In the genomic region with DNA sequence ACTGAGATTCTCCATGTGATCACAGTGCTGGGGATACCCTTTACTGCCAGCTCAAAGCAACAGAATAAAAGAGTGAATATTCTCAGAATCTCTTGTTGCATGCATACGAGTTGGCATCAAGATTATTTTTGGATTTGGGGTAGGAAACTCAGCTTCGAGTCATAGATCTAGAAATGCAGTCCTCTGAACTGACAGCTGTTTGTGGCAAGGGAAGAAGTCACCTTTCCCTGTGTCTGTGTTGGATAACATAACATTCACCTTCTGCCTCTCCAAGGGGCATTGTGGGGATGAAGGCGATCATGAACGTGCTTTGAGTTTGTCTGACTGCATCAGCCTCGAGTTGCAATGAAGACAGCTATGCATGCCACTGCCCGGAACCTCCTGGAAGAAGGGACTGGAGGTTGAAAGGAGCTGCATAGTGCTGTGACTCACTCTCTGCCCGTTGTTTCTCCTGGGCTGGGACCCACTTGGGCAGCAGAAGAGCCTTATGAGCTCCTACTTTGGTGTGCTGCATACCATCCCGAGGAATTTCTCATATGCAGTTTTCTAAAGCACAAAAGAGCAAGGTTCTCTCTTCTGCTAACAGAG, we compare ENCODE assay signal across 8 cellular contexts.
DNase-seq lines count a peak whose midpoint lies in the region; ATAC-seq, FAIRE-seq and TF ChIP-seq lines count a peak whose summit lies in the region.

No MANE protein-coding gene starts in this region.

- H3K36me3 ChIP-seq in BE2C, result no peaks in the 10 kb centered on the region

- no peak for DNase-seq in A549 (ENCODE audit: low read depth in 1 of 2, low spot score in 1 of 2)
- DNase-seq in HS-5 (ENCODE audit: low read depth), result peak; percentile 36
- peak in 1 of 2 donors; percentile 32 for DNase-seq in activated naive CD4-positive, alpha-beta T cell treated with anti-CD3 and anti-CD28 coated beads, Interleukin-2, amount 50 U/mL, for 72 hours (ENCODE audit: low spot score in 2 of 2)
- peak; percentile 70 for DNase-seq in kidney tubule cell (ENCODE audit: low spot score)
- no peak for DNase-seq in NCI-H345 (lab: John Stamatoyannopoulos, UW)
- no peak for DNase-seq in GM13977 (ENCODE audit: low spot score)
- DNase-seq in BE2C, result no peak

- no peaks in the 10 kb centered on the region for H3K27me3 ChIP-seq in BE2C

- CTCF ChIA-PET in A549 (lab: Yijun Ruan, JAX), result interaction anchor here (1.0 to 4.6 kb wide), 7 partner anchors 10 to 824 kb away, joined by 3 to 21 read pairs (median 7); a partner anchor contains a TSS

- H3K4me2 ChIP-seq in A549, result peak overlapping the region; percentile 57

- H3K9me3 Mint-ChIP-seq in activated naive CD4-positive, alpha-beta T cell treated with anti-CD3 and anti-CD28 coated beads, Interleukin-2, amount 50 U/mL, for 72 hours, result peaks cover 0 to 4% of the 10 kb centered on the region in 2 donors

- POLR2A ChIA-PET in A549 (lab: Yijun Ruan, JAX), result interaction anchor here (0.6 kb wide), 1 partner anchor 397 kb away, joined by 7 read pairs; no protein-coding TSS in a partner anchor

- no peak for TF ChIP-seq RAD21 in A549 (conservative IDR thresholded peaks at IDR 0.05 in 1 of 2, IDR thresholded peaks at IDR 0.05 in 1 of 2)

- TF ChIP-seq POLR2A in A549 (IDR thresholded peaks at IDR 0.05; ENCODE audit: low read length), result no peak

- H3K4me3 ChIP-seq in A549 (no peak overlapping the region), BE2C (ENCODE audit: low read depth, low read length) (no peak overlapping the region)

- H3K4me1 ChIP-seq in A549, result peaks cover 22% of the 10 kb centered on the region
- H3K4me1 ChIP-seq in BE2C, result 0 out of 2 replicates have a peak, but pooled peaks cover 3% of the 10 kb centered on the region

- TF ChIP-seq CTCF in A549 (IDR thresholded peaks at IDR 0.05) (no peak), GM13977 (IDR thresholded peaks at IDR 0.05; ENCODE audit: extremely low read depth, insufficient read depth, missing control alignments) (no peak), BE2C (IDR thresholded peaks at IDR 0.05; ENCODE audit: low read depth, low read length) (no peak)

- in situ Hi-C loops in GM13977 (cut with MboI; ENCODE audit: low pct_unique_long_range_greater_than_20kb, low sequenced_read_pairs, unreplicated experiment), result loop anchor here (10.0 to 25.0 kb wide), 3 partner anchors 210 to 963 kb away; a partner anchor contains a TSS

- no peak for TF ChIP-seq EP300 in A549 (IDR thresholded peaks at IDR 0.05)

- H3K9me3 ChIP-seq in A549 (no peaks in the 10 kb centered on the region), BE2C (no peaks in the 10 kb centered on the region; the same call in 1 of the 2 replicates)

- H3K27ac Mint-ChIP-seq in activated naive CD4-positive, alpha-beta T cell treated with anti-CD3 and anti-CD28 coated beads, Interleukin-2, amount 50 U/mL, for 72 hours, result peak overlapping the region; percentile 94 to 97

- WGBS in A549 (ENCODE audit: missing lambda C conversion rate), result 56% methylated on average over 8 of the region's 8 CpGs

- ATAC-seq in A549, result peak; percentile 51 to 73; a peak in 3 of 6 replicates
- ATAC-seq in activated naive CD4-positive, alpha-beta T cell treated with anti-CD3 and anti-CD28 coated beads, Interleukin-2, amount 50 U/mL, for 72 hours, result peak; percentile 51 to 55
- ATAC-seq in HG03280 (IDR thresholded peaks at IDR 0.05; ENCODE audit: unreplicated experiment), result no peak

- no peak for FAIRE-seq in A549 (lab: Jason Lieb, UNC)

- peak overlapping the region; percentile 52 to 62 for H3K27ac ChIP-seq in A549

- peaks cover 0 to 20% of the 10 kb centered on the region in 2 donors for H3K36me3 Mint-ChIP-seq in activated naive CD4-positive, alpha-beta T cell treated with anti-CD3 and anti-CD28 coated beads, Interleukin-2, amount 50 U/mL, for 72 hours

TF ChIP-seq in A549, 52 proteins besides CTCF, POLR2A, EP300 and RAD21:
- TF ChIP-seq, protein P1, sequence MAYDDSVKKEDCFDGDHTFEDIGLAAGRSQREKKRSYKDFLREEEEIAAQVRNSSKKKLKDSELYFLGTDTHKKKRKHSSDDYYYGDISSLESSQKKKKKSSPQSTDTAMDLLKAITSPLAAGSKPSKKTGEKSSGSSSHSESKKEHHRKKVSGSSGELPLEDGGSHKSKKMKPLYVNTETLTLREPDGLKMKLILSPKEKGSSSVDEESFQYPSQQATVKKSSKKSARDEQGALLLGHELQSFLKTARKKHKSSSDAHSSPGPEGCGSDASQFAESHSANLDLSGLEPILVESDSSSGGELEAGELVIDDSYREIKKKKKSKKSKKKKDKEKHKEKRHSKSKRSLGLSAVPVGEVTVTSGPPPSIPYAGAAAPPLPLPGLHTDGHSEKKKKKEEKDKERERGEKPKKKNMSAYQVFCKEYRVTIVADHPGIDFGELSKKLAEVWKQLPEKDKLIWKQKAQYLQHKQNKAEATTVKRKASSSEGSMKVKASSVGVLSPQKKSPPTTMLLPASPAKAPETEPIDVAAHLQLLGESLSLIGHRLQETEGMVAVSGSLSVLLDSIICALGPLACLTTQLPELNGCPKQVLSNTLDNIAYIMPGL (CRISPR knock-in tag; IDR thresholded peaks at IDR 0.05; ENCODE audit: borderline replicate concordance), result no peak
- TF ChIP-seq RARB (CRISPR knock-in tag; IDR thresholded peaks at IDR 0.05) (no peak), JUN (IDR thresholded peaks at IDR 0.05) (no peak)
- TF ChIP-seq, protein P2, sequence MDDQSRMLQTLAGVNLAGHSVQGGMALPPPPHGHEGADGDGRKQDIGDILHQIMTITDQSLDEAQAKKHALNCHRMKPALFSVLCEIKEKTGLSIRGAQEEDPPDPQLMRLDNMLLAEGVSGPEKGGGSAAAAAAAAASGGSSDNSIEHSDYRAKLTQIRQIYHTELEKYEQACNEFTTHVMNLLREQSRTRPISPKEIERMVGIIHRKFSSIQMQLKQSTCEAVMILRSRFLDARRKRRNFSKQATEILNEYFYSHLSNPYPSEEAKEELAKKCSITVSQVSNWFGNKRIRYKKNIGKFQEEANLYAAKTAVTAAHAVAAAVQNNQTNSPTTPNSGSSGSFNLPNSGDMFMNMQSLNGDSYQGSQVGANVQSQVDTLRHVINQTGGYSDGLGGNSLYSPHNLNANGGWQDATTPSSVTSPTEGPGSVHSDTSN (IDR thresholded peaks at IDR 0.05), result no peak
TF ChIP-seq in A549: peak in this region for 0.

Comparison
In these comparisons a context has a peak if more than half of its experiments do, and no peak if none do; other contexts are left out.
1. DNase-seq: peak in HS-5 (single experiment) and kidney tubule cell (single experiment); none in A549 (0 of 2), NCI-H345 (single experiment), GM13977 (single experiment) and BE2C (single experiment).